17 cellular contexts compared by ENCODE assay signal in the genomic region with DNA sequence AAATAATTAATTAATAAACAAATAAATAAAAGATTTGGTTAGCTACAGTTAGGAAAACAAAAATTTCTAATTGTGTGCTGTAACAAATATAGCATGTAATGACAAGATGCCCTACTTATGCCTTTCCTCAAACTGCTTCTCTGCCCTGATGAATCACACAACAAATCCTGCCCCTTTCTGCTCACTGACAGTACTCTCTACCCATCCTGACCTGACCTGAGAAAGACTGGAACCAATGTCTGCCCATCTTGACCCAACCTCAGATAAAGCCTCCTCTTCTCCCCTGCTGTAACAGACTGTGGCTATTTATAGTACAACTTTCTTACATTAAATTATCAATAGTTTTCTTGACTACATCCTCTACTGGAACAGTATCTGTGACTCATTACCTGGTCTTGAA. TPM values are rescaled to one million over a fixed set of nuclear protein-coding genes. Genes with fewer than 3 reads are reported as not detected.
A peak's percentile ranks its signal among the peaks of the same experiment; 100 is the strongest.
DNase-seq lines count a peak whose midpoint lies in the region; ATAC-seq and TF ChIP-seq lines count a peak whose summit lies in the region.
"Had no signal": no experiment of that assay in that cellular context is flagged by ENCODE, and none has a peak within 500 bp of the region (broad histone marks: within the 10 kb centered on the region; RNA-seq: fewer than 3 reads in every experiment).

No MANE protein-coding gene starts in this region.

- H3K27ac ChIP-seq in CD4-positive, CD25-positive, alpha-beta regulatory T cell (ENCODE audit: insufficient read depth, low read length, poor library complexity, severe bottlenecking), result no peak overlapping the region
- H3K27ac ChIP-seq in mesenchymal stem cell (ENCODE audit: low read length, poor library complexity, severe bottlenecking), result no peak overlapping the region
- H3K27ac ChIP-seq: WERI-Rb-1 had no signal

- H3K36me3 Mint-ChIP-seq in CD4-positive, CD25-positive, alpha-beta regulatory T cell, result peaks cover 8% of the 10 kb centered on the region

- H2BK5ac ChIP-seq in mesenchymal stem cell (ENCODE audit: low read depth, low read length, poor library complexity, severe bottlenecking), result no peak overlapping the region

- no peak overlapping the region for H3K4me3 Mint-ChIP-seq in CD4-positive, CD25-positive, alpha-beta regulatory T cell
- H3K4me3 Mint-ChIP-seq: nephron had no signal

- no peak overlapping the region for H2BK12ac ChIP-seq in mesenchymal stem cell (ENCODE audit: low read length in 2 of 2)

- no peak for ATAC-seq in CD4-positive, CD25-positive, alpha-beta regulatory T cell (ENCODE audit: low read depth in 2 of 2)
- ATAC-seq in HG03097 (IDR thresholded peaks at IDR 0.05; ENCODE audit: low FRiP score, unreplicated experiment) (no peak), HG03460 (IDR thresholded peaks at IDR 0.05; ENCODE audit: unreplicated experiment) (no peak)
- ATAC-seq: K562 had no signal

- H3K4me1 ChIP-seq in CD4-positive, CD25-positive, alpha-beta regulatory T cell (ENCODE audit: control insufficient read depth, insufficient read depth, low read length, poor library complexity, severe bottlenecking), result no peaks in the 10 kb centered on the region
- H3K4me1 ChIP-seq in mesenchymal stem cell (ENCODE audit: control insufficient read depth, insufficient read depth, low read depth, low read length), result peaks cover 3% of the 10 kb centered on the region

- no peaks in the 10 kb centered on the region for H3K9me3 ChIP-seq in CD4-positive, CD25-positive, alpha-beta regulatory T cell (ENCODE audit: control insufficient read depth in 2 of 2, low read length in 2 of 2)
- H3K9me3 ChIP-seq in mesenchymal stem cell (ENCODE audit: control insufficient read depth, low read length), result no peaks in the 10 kb centered on the region
- H3K9me3 ChIP-seq: BE2C had no signal

- H3K14ac ChIP-seq in mesenchymal stem cell (ENCODE audit: low read length in 2 of 2), result no peak overlapping the region

- no peaks in the 10 kb centered on the region for H3K9me3 Mint-ChIP-seq in CD4-positive, CD25-positive, alpha-beta regulatory T cell
- H3K9me3 Mint-ChIP-seq: nephron had no signal

- no peak for DNase-seq in CD4-positive, CD25-positive, alpha-beta regulatory T cell
- peak; percentile 47 for DNase-seq in NCI-H226
- peak; percentile 20 to 57 for DNase-seq in cardiac fibroblast (ENCODE audit: low read depth in 2 of 2)
- DNase-seq in mesenchymal stem cell, result peak; percentile 23
- no peak for DNase-seq in DMS79 treated with DMSO at 0.1 percent for 48 hours (lab: John Stamatoyannopoulos, UW)
- DNase-seq in 8988T, result no peak
- DNase-seq: activated effector memory CD4-positive, alpha-beta T cell treated with anti-CD3 and anti-CD28 coated beads, Interleukin-2, amount 50 U/mL, for 16 hours; BE2C; NCI-H1436 treated with DMSO at 0.1 percent for 48 hours; NCI-H446; right cardiac atrium; stimulated activated CD4-positive, alpha-beta T cell treated with anti-CD3 and anti-CD28 coated beads, Interleukin-1b, Interleukin-23, amount 100 ng/mL, for 48 hours; WERI-Rb-1 had no signal

- H3K27ac Mint-ChIP-seq in CD4-positive, CD25-positive, alpha-beta regulatory T cell, result peak overlapping the region in 2 of 3 donors; percentile 5 to 52
- H3K27ac Mint-ChIP-seq: nephron had no signal

- no peak overlapping the region for H3K4me3 ChIP-seq in CD4-positive, CD25-positive, alpha-beta regulatory T cell (ENCODE audit: low read depth, low read length)
- H3K4me3 ChIP-seq in cardiac fibroblast (replicated peaks in 1 of 2; ENCODE audit: low read depth in 2 of 2, low read length in 2 of 2), result no peak overlapping the region
- no peak overlapping the region for H3K4me3 ChIP-seq in mesenchymal stem cell (ENCODE audit: insufficient read depth in 1 of 2, low read depth in 1 of 2, low read length in 2 of 2)
- H3K4me3 ChIP-seq: K562 had no signal

- H3K79me1 ChIP-seq in mesenchymal stem cell (replicated peaks; ENCODE audit: low read length, poor library complexity, severe bottlenecking), result peaks cover 19% of the 10 kb centered on the region

- H3K27me3 Mint-ChIP-seq in CD4-positive, CD25-positive, alpha-beta regulatory T cell, result no peaks in the 10 kb centered on the region

- H3K9ac ChIP-seq in mesenchymal stem cell (ENCODE audit: low read length), result no peak overlapping the region

- H2BK15ac ChIP-seq in mesenchymal stem cell (ENCODE audit: low read depth, poor library complexity, severe bottlenecking), result no peak overlapping the region

- no peak for TF ChIP-seq CTCF in cardiac fibroblast (IDR thresholded peaks at IDR 0.05; ENCODE audit: low read depth, low read length)

- no peaks in the 10 kb centered on the region for H3K27me3 ChIP-seq in CD4-positive, CD25-positive, alpha-beta regulatory T cell (ENCODE audit: control insufficient read depth, insufficient read depth, low read length)
- peaks cover 0 to 3% of the 10 kb centered on the region in 2 experiments for H3K27me3 ChIP-seq in mesenchymal stem cell (ENCODE audit: control insufficient read depth in 1 of 2, insufficient read depth in 1 of 2, low read length in 2 of 2)
- H3K27me3 ChIP-seq: BE2C had no signal

- no peak overlapping the region for H3K4ac ChIP-seq in mesenchymal stem cell (ENCODE audit: low read depth in 1 of 2, low read length in 2 of 2)

- no peak overlapping the region for H2AFZ ChIP-seq in mesenchymal stem cell (ENCODE audit: low read depth, low read length)

- H2BK120ac ChIP-seq in mesenchymal stem cell (ENCODE audit: low read depth, low read length), result no peak overlapping the region

- peaks cover 5 to 22% (median 20%) of the 10 kb centered on the region in 4 donors for H3K4me1 Mint-ChIP-seq in CD4-positive, CD25-positive, alpha-beta regulatory T cell
- H3K4me1 Mint-ChIP-seq: nephron had no signal

- H3K18ac ChIP-seq in mesenchymal stem cell (ENCODE audit: low read depth in 1 of 2, low read length in 2 of 2), result no peak overlapping the region

- H4K8ac ChIP-seq in mesenchymal stem cell (ENCODE audit: low read length), result no peak overlapping the region

- no peak overlapping the region for H3K4me2 ChIP-seq in mesenchymal stem cell (ENCODE audit: low read length, poor library complexity, severe bottlenecking)

- H2AK5ac ChIP-seq in mesenchymal stem cell (ENCODE audit: low read length, severe bottlenecking), result no peak overlapping the region

- H4K91ac ChIP-seq in mesenchymal stem cell (ENCODE audit: low read length), result no peak overlapping the region

- H3K36me3 ChIP-seq in CD4-positive, CD25-positive, alpha-beta regulatory T cell (ENCODE audit: control insufficient read depth, insufficient read depth, low read length), result no peaks in the 10 kb centered on the region
- no peaks in the 10 kb centered on the region for H3K36me3 ChIP-seq in mesenchymal stem cell (ENCODE audit: control insufficient read depth in 1 of 2, insufficient read depth in 2 of 2, low read depth in 1 of 2, low read length in 2 of 2)
- H3K36me3 ChIP-seq: BE2C, WERI-Rb-1 had no signal

- no peak overlapping the region for H3K23ac ChIP-seq in mesenchymal stem cell (ENCODE audit: low read length in 2 of 2)

RNA-seq across cellular contexts. Expression of gene PPP1R13B, which starts 43.7 kb away (rescaled TPM):
- 21.5 TPM for total RNA-seq in CD4-positive, CD25-positive, alpha-beta regulatory T cell
- polyA plus RNA-seq in CD4-positive, CD25-positive, alpha-beta regulatory T cell, result 1 to 10 TPM; 1.5 to 3.9 (median 2.4) TPM
- 1.2 TPM for polyA plus RNA-seq in mesenchymal stem cell (2013, experiment 1 of 2)
- polyA plus RNA-seq in mesenchymal stem cell (2013, experiment 2 of 2), result 0.86 TPM

Comparison
In these comparisons a context has a peak if more than half of its experiments do, and no peak if none do; other contexts are left out.
1. DNase-seq: peak in NCI-H226 (single experiment), cardiac fibroblast (2 of 2) and mesenchymal stem cell (single experiment); none in CD4-positive, CD25-positive, alpha-beta regulatory T cell (0 of 3), DMS79 treated with DMSO at 0.1 percent for 48 hours (single experiment) and 8988T (single experiment).